1 cellular context compared by ENCODE assay signal in genomic region chr19:12035220-12036172, GRCh38.
TF ChIP-seq lines count a peak whose summit lies in the region.

ZNF433 (minus strand) TSS chr19:12035679; CDS start chr19:12035539, 140 bp downstream.

TF ChIP-seq in HepG2, 621 proteins besides CTCF, POLR2A, EP300 and RAD21 (continued from another document and continues in another):
- TF ChIP-seq MXI1 (IDR thresholded peaks at IDR 0.05; ENCODE audit: borderline replicate concordance, low read depth, low read length) (peak; percentile 35; the same call in 1 of the 3 replicates), REPIN1 (CRISPR knock-in tag; IDR thresholded peaks at IDR 0.05; ENCODE audit: borderline replicate concordance, low read depth) (no peak; the same call in 1 of the 2 replicates), IRF9 (CRISPR knock-in tag; IDR thresholded peaks at IDR 0.05; ENCODE audit: borderline replicate concordance) (0 out of 2 replicates have a peak, but pooled peaks have one; percentile 15), CSRNP2 (CRISPR knock-in tag; conservative IDR thresholded peaks at IDR 0.05; ENCODE audit: low read depth) (peak; percentile 63; the same call in 1 of the 2 replicates), ZNF800 (CRISPR knock-in tag; IDR thresholded peaks at IDR 0.05) (no peak), ZNF883 (CRISPR knock-in tag; IDR thresholded peaks at IDR 0.05; ENCODE audit: not compliant biosample characterization) (peak; percentile 82), TCF7 (IDR thresholded peaks at IDR 0.05; ENCODE audit: low read depth) (no peak), ZFX (CRISPR knock-in tag; IDR thresholded peaks at IDR 0.05; ENCODE audit: low read depth) (peak; percentile 92), BCL6 (CRISPR knock-in tag; IDR thresholded peaks at IDR 0.05) (no peak), PHF8 (CRISPR knock-in tag; IDR thresholded peaks at IDR 0.05) (peak; percentile 94), GATAD2A (CRISPR knock-in tag; IDR thresholded peaks at IDR 0.05) (0 out of 2 replicates have a peak, but pooled peaks have one; percentile 9), HBP1 (CRISPR knock-in tag; IDR thresholded peaks at IDR 0.05; ENCODE audit: low read depth) (peak; percentile 72), SMAD1 (CRISPR knock-in tag; IDR thresholded peaks at IDR 0.05; ENCODE audit: borderline replicate concordance, low read depth) (no peak), TEAD3 (CRISPR knock-in tag; optimal IDR thresholded peaks at IDR 0.05; ENCODE audit: borderline replicate concordance) (no peak), MYNN (CRISPR knock-in tag; IDR thresholded peaks at IDR 0.05; ENCODE audit: low read depth) (peak; percentile 42; the same call in 1 of the 2 replicates), ISX (CRISPR knock-in tag; conservative IDR thresholded peaks at IDR 0.05) (no peak), THYN1 (CRISPR knock-in tag; IDR thresholded peaks at IDR 0.05; ENCODE audit: borderline replicate concordance, low read depth) (no peak), TFDP1 (CRISPR knock-in tag; IDR thresholded peaks at IDR 0.05; ENCODE audit: borderline replicate concordance) (no peak), YEATS4 (CRISPR knock-in tag; IDR thresholded peaks at IDR 0.05; ENCODE audit: borderline replicate concordance) (0 out of 2 replicates have a peak, but pooled peaks have one; percentile 4), ZNF331 (CRISPR knock-in tag; IDR thresholded peaks at IDR 0.05) (no peak), NFKB2 (CRISPR knock-in tag; IDR thresholded peaks at IDR 0.05; ENCODE audit: borderline replicate concordance) (peak; percentile 47; the same call in 1 of the 2 replicates), ZNF121 (CRISPR knock-in tag; IDR thresholded peaks at IDR 0.05) (no peak), BCLAF1 (IDR thresholded peaks at IDR 0.05) (no peak), ZFP41 (CRISPR knock-in tag; IDR thresholded peaks at IDR 0.05; ENCODE audit: borderline replicate concordance) (no peak), DZIP1 (CRISPR knock-in tag; IDR thresholded peaks at IDR 0.05) (no peak), ZNF768 (CRISPR knock-in tag; IDR thresholded peaks at IDR 0.05) (peak; percentile 64; the same call in 1 of the 2 replicates), RBAK (CRISPR knock-in tag; IDR thresholded peaks at IDR 0.05) (no peak), HNRNPL (IDR thresholded peaks at IDR 0.05; ENCODE audit: low read depth, low read length) (no peak), ETV6 (CRISPR knock-in tag; conservative IDR thresholded peaks at IDR 0.05) (no peak; the same call in 1 of the 2 replicates), HOXA5 (CRISPR knock-in tag; IDR thresholded peaks at IDR 0.05) (peak; percentile 61; the same call in 1 of the 2 replicates), ZSCAN9 (CRISPR knock-in tag; IDR thresholded peaks at IDR 0.05; ENCODE audit: borderline replicate concordance) (0 out of 2 replicates have a peak, but pooled peaks have one; percentile 17), ZBTB2 (CRISPR knock-in tag; IDR thresholded peaks at IDR 0.05; ENCODE audit: low read depth) (peak; percentile 58; the same call in 1 of the 2 replicates), RXRA (CRISPR knock-in tag; IDR thresholded peaks at IDR 0.05) (no peak), ZNF839 (CRISPR knock-in tag; IDR thresholded peaks at IDR 0.05; ENCODE audit: borderline replicate concordance) (no peak), ZNF275 (CRISPR knock-in tag; IDR thresholded peaks at IDR 0.05; ENCODE audit: borderline replicate concordance) (0 out of 2 replicates have a peak, but pooled peaks have one; percentile 47), MEIS2 (CRISPR knock-in tag; IDR thresholded peaks at IDR 0.05) (0 out of 2 replicates have a peak, but pooled peaks have one; percentile 16), TRIM22 (IDR thresholded peaks at IDR 0.05) (no peak), ZNF207 (IDR thresholded peaks at IDR 0.05; ENCODE audit: borderline replicate concordance) (no peak), KMT2B (CRISPR knock-in tag; IDR thresholded peaks at IDR 0.05) (peak; percentile 83), RORA (CRISPR knock-in tag; IDR thresholded peaks at IDR 0.05) (no peak), HMG20B (CRISPR knock-in tag; conservative IDR thresholded peaks at IDR 0.05) (no peak), ZNF850 (CRISPR knock-in tag; conservative IDR thresholded peaks at IDR 0.05) (no peak), ATM (IDR thresholded peaks at IDR 0.05; ENCODE audit: borderline replicate concordance) (no peak), ZMYM4 (CRISPR knock-in tag; IDR thresholded peaks at IDR 0.05) (peak; percentile 63; the same call in 1 of the 2 replicates), ZBTB26 (CRISPR knock-in tag; IDR thresholded peaks at IDR 0.05; ENCODE audit: borderline replicate concordance) (no peak), HOXA7 (CRISPR knock-in tag; IDR thresholded peaks at IDR 0.05) (no peak)
